In genomic region chr6:47456536-47456975, GRCh38 we compare ENCODE assay signal across 1 cellular context.
TF ChIP-seq lines count a peak whose summit lies in the region.

No MANE protein-coding gene starts in this region.

TF ChIP-seq in HEK293, 187 proteins besides CTCF, POLR2A, EP300 and RAD21 (continued from another document and continues in another):
- TF ChIP-seq ZSCAN5A (tag by site-specific recombination; IDR thresholded peaks at IDR 0.05) (no peak), ZNF175 (tag by site-specific recombination; IDR thresholded peaks at IDR 0.05) (no peak), ZNF449 (tag by site-specific recombination; IDR thresholded peaks at IDR 0.05) (peak; percentile 51; the same call in 1 of the 2 replicates), ZXDB (tag by site-specific recombination; IDR thresholded peaks at IDR 0.05) (peak; percentile 76; the same call in 1 of the 2 replicates), ZNF660 (tag by site-specific recombination; IDR thresholded peaks at IDR 0.05) (no peak), IKZF3 (tag by site-specific recombination; IDR thresholded peaks at IDR 0.05) (peak; percentile 67; the same call in 1 of the 2 replicates), GLI4 (tag by site-specific recombination; IDR thresholded peaks at IDR 0.05) (no peak), ZNF514 (tag by site-specific recombination; IDR thresholded peaks at IDR 0.05) (no peak), ZNF785 (tag by site-specific recombination; IDR thresholded peaks at IDR 0.05) (no peak), ZNF645 (tag by site-specific recombination; IDR thresholded peaks at IDR 0.05) (no peak), ZNF624 (tag by site-specific recombination; IDR thresholded peaks at IDR 0.05) (no peak), TSHZ1 (tag by site-specific recombination; IDR thresholded peaks at IDR 0.05; ENCODE audit: borderline replicate concordance) (peak; percentile 64; the same call in 1 of the 2 replicates), ZNF10 (tag by site-specific recombination; IDR thresholded peaks at IDR 0.05) (peak; percentile 90), ZSCAN30 (tag by site-specific recombination; IDR thresholded peaks at IDR 0.05) (peak; percentile 43; the same call in 1 of the 2 replicates), BCL11A (tag by site-specific recombination; IDR thresholded peaks at IDR 0.05; ENCODE audit: low read depth) (peak; percentile 90), ZBTB1 (tag by site-specific recombination; IDR thresholded peaks at IDR 0.05) (0 out of 2 replicates have a peak, but pooled peaks have one; percentile 54), ZBTB11 (tag by site-specific recombination; conservative IDR thresholded peaks at IDR 0.05; ENCODE audit: low read depth) (no peak), ZNF239 (tag by site-specific recombination; IDR thresholded peaks at IDR 0.05) (no peak), ZNF664 (tag by site-specific recombination; IDR thresholded peaks at IDR 0.05) (peak; percentile 43), ZNF530 (tag by site-specific recombination; IDR thresholded peaks at IDR 0.05; ENCODE audit: low read depth) (no peak), ZNF555 (tag by site-specific recombination; conservative IDR thresholded peaks at IDR 0.05) (no peak), ZNF248 (tag by site-specific recombination; IDR thresholded peaks at IDR 0.05) (no peak), ZSCAN23 (tag by site-specific recombination; IDR thresholded peaks at IDR 0.05) (0 out of 2 replicates have a peak, but pooled peaks have one; percentile 18), ZNF302 (tag by site-specific recombination; IDR thresholded peaks at IDR 0.05; ENCODE audit: low read depth) (no peak), MZF1 (tag by site-specific recombination; IDR thresholded peaks at IDR 0.05; ENCODE audit: borderline replicate concordance) (peak; percentile 14; the same call in 1 of the 2 replicates), ZNF354C (tag by site-specific recombination; IDR thresholded peaks at IDR 0.05; ENCODE audit: borderline replicate concordance, low read depth) (no peak), ZNF391 (tag by site-specific recombination; IDR thresholded peaks at IDR 0.05; ENCODE audit: borderline replicate concordance, low read depth) (0 out of 2 replicates have a peak, but pooled peaks have one; percentile 57), ZNF654 (tag by site-specific recombination; IDR thresholded peaks at IDR 0.05; ENCODE audit: low read depth) (peak; percentile 18; the same call in 1 of the 2 replicates), ZBTB48 (tag by site-specific recombination; IDR thresholded peaks at IDR 0.05) (no peak), ZNF184 (tag by site-specific recombination; IDR thresholded peaks at IDR 0.05) (no peak), ZNF324 (tag by site-specific recombination; IDR thresholded peaks at IDR 0.05) (no peak), ZNF223 (tag by site-specific recombination; IDR thresholded peaks at IDR 0.05) (no peak), ZBTB8A (tag by site-specific recombination; IDR thresholded peaks at IDR 0.05) (no peak), ZNF121 (tag by site-specific recombination; IDR thresholded peaks at IDR 0.05) (no peak), KLF10 (tag by site-specific recombination; IDR thresholded peaks at IDR 0.05) (peak; percentile 51), FEZF1 (tag by site-specific recombination; IDR thresholded peaks at IDR 0.05) (peak; percentile 90), KLF8 (tag by site-specific recombination; IDR thresholded peaks at IDR 0.05) (peak; percentile 64)
- TF ChIP-seq, protein P1, sequence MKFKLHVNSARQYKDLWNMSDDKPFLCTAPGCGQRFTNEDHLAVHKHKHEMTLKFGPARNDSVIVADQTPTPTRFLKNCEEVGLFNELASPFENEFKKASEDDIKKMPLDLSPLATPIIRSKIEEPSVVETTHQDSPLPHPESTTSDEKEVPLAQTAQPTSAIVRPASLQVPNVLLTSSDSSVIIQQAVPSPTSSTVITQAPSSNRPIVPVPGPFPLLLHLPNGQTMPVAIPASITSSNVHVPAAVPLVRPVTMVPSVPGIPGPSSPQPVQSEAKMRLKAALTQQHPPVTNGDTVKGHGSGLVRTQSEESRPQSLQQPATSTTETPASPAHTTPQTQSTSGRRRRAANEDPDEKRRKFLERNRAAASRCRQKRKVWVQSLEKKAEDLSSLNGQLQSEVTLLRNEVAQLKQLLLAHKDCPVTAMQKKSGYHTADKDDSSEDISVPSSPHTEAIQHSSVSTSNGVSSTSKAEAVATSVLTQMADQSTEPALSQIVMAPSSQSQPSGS (tag by site-specific recombination; IDR thresholded peaks at IDR 0.05; ENCODE audit: low read depth) = peak; percentile 92
- TF ChIP-seq, protein P2, sequence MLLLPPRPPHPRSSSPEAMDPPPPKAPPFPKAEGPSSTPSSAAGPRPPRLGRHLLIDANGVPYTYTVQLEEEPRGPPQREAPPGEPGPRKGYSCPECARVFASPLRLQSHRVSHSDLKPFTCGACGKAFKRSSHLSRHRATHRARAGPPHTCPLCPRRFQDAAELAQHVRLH (tag by site-specific recombination; IDR thresholded peaks at IDR 0.05) = peak; percentile 86
- TF ChIP-seq, protein P3, sequence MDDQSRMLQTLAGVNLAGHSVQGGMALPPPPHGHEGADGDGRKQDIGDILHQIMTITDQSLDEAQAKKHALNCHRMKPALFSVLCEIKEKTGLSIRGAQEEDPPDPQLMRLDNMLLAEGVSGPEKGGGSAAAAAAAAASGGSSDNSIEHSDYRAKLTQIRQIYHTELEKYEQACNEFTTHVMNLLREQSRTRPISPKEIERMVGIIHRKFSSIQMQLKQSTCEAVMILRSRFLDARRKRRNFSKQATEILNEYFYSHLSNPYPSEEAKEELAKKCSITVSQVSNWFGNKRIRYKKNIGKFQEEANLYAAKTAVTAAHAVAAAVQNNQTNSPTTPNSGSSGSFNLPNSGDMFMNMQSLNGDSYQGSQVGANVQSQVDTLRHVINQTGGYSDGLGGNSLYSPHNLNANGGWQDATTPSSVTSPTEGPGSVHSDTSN (CRISPR knock-in tag; IDR thresholded peaks at IDR 0.05) = no peak
- TF ChIP-seq, protein P4, sequence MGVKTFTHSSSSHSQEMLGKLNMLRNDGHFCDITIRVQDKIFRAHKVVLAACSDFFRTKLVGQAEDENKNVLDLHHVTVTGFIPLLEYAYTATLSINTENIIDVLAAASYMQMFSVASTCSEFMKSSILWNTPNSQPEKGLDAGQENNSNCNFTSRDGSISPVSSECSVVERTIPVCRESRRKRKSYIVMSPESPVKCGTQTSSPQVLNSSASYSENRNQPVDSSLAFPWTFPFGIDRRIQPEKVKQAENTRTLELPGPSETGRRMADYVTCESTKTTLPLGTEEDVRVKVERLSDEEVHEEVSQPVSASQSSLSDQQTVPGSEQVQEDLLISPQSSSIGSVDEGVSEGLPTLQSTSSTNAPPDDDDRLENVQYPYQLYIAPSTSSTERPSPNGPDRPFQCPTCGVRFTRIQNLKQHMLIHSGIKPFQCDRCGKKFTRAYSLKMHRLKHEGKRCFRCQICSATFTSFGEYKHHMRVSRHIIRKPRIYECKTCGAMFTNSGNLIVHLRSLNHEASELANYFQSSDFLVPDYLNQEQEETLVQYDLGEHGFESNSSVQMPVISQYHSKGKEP (tag by site-specific recombination; IDR thresholded peaks at IDR 0.05) = no peak
- TF ChIP-seq, protein P5, sequence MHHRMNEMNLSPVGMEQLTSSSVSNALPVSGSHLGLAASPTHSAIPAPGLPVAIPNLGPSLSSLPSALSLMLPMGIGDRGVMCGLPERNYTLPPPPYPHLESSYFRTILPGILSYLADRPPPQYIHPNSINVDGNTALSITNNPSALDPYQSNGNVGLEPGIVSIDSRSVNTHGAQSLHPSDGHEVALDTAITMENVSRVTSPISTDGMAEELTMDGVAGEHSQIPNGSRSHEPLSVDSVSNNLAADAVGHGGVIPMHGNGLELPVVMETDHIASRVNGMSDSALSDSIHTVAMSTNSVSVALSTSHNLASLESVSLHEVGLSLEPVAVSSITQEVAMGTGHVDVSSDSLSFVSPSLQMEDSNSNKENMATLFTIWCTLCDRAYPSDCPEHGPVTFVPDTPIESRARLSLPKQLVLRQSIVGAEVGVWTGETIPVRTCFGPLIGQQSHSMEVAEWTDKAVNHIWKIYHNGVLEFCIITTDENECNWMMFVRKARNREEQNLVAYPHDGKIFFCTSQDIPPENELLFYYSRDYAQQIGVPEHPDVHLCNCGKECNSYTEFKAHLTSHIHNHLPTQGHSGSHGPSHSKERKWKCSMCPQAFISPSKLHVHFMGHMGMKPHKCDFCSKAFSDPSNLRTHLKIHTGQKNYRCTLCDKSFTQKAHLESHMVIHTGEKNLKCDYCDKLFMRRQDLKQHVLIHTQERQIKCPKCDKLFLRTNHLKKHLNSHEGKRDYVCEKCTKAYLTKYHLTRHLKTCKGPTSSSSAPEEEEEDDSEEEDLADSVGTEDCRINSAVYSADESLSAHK (tag by site-specific recombination; IDR thresholded peaks at IDR 0.05) = peak; percentile 85
- TF ChIP-seq, protein P6, sequence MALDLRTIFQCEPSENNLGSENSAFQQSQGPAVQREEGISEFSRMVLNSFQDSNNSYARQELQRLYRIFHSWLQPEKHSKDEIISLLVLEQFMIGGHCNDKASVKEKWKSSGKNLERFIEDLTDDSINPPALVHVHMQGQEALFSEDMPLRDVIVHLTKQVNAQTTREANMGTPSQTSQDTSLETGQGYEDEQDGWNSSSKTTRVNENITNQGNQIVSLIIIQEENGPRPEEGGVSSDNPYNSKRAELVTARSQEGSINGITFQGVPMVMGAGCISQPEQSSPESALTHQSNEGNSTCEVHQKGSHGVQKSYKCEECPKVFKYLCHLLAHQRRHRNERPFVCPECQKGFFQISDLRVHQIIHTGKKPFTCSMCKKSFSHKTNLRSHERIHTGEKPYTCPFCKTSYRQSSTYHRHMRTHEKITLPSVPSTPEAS (tag by site-specific recombination; IDR thresholded peaks at IDR 0.05) = 0 out of 2 replicates have a peak, but pooled peaks have one; percentile 18
